Comparison of ENCODE assay signal across 1 cellular context in the genomic region with DNA sequence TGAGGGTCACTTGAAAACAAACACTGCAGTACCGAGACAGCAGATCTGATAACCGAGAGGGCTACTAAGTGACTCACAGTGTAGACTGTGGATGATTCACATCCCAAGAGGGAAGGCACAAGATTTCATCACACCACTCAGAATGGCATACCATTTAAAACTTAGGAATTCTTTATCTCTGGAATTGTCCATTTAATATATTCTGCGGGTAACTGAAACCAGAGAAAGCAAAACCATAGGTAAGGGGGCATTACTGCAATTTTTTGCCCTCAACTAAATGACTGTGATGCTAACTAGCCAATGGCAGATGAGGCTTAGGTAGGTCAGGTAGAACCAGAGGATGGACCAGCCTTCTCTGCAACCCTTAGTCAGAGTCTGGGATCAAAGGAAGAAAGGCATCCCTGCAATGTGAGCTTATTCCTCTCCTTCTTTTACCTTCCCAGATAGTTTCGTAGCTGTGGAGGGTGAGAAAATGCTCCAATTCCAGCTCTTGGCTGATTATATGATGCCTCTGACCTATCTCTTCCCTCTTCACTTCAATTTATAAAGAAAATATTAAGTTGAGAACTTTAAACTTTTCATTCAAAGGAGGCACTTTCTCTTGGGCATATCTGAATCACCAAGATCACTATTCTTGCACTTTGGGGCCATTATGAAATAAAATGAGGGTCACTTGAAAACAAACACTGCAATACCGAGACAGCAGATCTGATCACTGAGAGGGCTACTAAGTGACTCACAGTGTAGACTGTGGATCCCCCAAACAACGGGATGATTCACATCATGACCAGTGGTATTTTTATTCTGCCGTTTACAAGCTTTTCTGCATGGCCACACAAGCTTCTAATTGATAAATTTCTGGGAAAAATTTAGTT.
TF ChIP-seq lines count a peak whose summit lies in the region.

No MANE protein-coding gene starts in this region.

TF ChIP-seq in IMR-90, 13 proteins besides CTCF, POLR2A, EP300 and RAD21:
- TF ChIP-seq RCOR1 (IDR thresholded peaks at IDR 0.05; ENCODE audit: insufficient replicate concordance, low read length) (no peak), BHLHE40 (IDR thresholded peaks at IDR 0.05; ENCODE audit: low read depth, low read length) (peak; percentile 59), NFE2L2 (IDR thresholded peaks at IDR 0.05; ENCODE audit: low read depth, low read length) (no peak), MXI1 (IDR thresholded peaks at IDR 0.05; ENCODE audit: borderline replicate concordance, low read depth, low read length) (no peak), FOS (IDR thresholded peaks at IDR 0.05; ENCODE audit: low read depth, low read length) (peak; percentile 98), SMC3 (IDR thresholded peaks at IDR 0.05; ENCODE audit: low read depth, low read length) (no peak), MAZ (IDR thresholded peaks at IDR 0.05; ENCODE audit: borderline replicate concordance, low read depth, low read length) (no peak), RFX5 (IDR thresholded peaks at IDR 0.05; ENCODE audit: low read depth, low read length) (no peak), CEBPB (IDR thresholded peaks at IDR 0.05; ENCODE audit: low read depth, low read length) (peak; percentile 96), CHD1 (IDR thresholded peaks at IDR 0.05; ENCODE audit: low read depth, low read length) (no peak; the same call in 1 of the 2 replicates)
- TF ChIP-seq, protein P1, sequence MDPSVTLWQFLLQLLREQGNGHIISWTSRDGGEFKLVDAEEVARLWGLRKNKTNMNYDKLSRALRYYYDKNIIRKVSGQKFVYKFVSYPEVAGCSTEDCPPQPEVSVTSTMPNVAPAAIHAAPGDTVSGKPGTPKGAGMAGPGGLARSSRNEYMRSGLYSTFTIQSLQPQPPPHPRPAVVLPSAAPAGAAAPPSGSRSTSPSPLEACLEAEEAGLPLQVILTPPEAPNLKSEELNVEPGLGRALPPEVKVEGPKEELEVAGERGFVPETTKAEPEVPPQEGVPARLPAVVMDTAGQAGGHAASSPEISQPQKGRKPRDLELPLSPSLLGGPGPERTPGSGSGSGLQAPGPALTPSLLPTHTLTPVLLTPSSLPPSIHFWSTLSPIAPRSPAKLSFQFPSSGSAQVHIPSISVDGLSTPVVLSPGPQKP (IDR thresholded peaks at IDR 0.05; ENCODE audit: borderline replicate concordance, low read depth, low read length), result no peak
